Comparison of ENCODE assay signal across 12 cellular contexts in the genomic region with DNA sequence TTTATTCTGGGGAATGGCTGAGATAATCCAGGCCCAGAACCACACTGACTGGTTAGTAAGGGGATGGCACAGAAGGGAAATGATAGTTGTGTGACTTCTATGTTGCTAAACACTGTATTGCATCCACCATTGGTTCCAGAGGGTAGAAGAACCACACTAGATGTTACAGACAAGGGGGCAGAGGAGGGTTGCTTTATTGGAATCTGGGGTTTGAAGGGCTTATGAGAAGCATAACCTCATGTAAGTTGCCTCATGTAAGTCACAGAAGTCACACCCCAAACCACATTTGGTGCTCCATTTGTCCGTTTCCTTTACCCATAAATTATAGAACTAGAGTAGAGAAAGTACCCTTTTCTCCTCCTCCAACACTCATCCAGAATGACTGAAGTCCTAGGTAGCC. TPM values are rescaled to one million over a fixed set of nuclear protein-coding genes. Genes with fewer than 3 reads are reported as not detected.
DNase-seq lines count a peak whose midpoint lies in the region; ATAC-seq lines count a peak whose summit lies in the region.
"Had no signal": no experiment of that assay in that cellular context is flagged by ENCODE, and none has a peak within 500 bp of the region (broad histone marks: within the 10 kb centered on the region; RNA-seq: fewer than 3 reads in every experiment).

No MANE protein-coding gene starts in this region.

- H3K9ac ChIP-seq in neuronal stem cell (ENCODE audit: low read depth, low read length, poor library complexity) = no peak overlapping the region

- no peaks in the 10 kb centered on the region for H3K79me1 ChIP-seq in neuronal stem cell (ENCODE audit: low read depth, low read length)

- H2AFZ ChIP-seq in neuronal stem cell (ENCODE audit: low read length) = no peak overlapping the region
- H2AFZ ChIP-seq: hepatocyte had no signal

- H3K4me2 ChIP-seq in neuronal stem cell (ENCODE audit: insufficient read depth, low read length, poor library complexity, severe bottlenecking) = no peak overlapping the region
- H3K4me2 ChIP-seq: hepatocyte had no signal

- H2BK12ac ChIP-seq in neuronal stem cell (ENCODE audit: low read length) = no peak overlapping the region

- no peak overlapping the region for H3K23ac ChIP-seq in neuronal stem cell (ENCODE audit: low read depth, low read length, poor library complexity)

- H3K27ac ChIP-seq in neuronal stem cell (replicated peaks; ENCODE audit: low read length) = no peak overlapping the region
- H3K27ac ChIP-seq: hepatocyte had no signal

- H3K4me3 ChIP-seq in neuronal stem cell (ENCODE audit: low read length in 2 of 2) = no peak overlapping the region
- H3K4me3 ChIP-seq: body of pancreas, hepatocyte had no signal

- H3K36me3 Mint-ChIP-seq in activated CD4-positive, alpha-beta T cell treated with anti-CD3 and anti-CD28 coated beads, Interleukin-2, amount 10 ng/mL, durations not matched to agents 7 days and 5 days (ENCODE audit: low read depth) = peaks cover 21% of the 10 kb centered on the region
- peaks cover 17% of the 10 kb centered on the region for H3K36me3 Mint-ChIP-seq in activated naive CD8-positive, alpha-beta T cell treated with anti-CD3 and anti-CD28 coated beads for 36 hours

- H2BK5ac ChIP-seq in neuronal stem cell (ENCODE audit: low read length) = no peak overlapping the region

- H2AK5ac ChIP-seq in neuronal stem cell (ENCODE audit: low read depth, low read length) = no peak overlapping the region

- DNase-seq in activated CD4-positive, alpha-beta T cell treated with anti-CD3 and anti-CD28 coated beads, Interleukin-2, amount 10 ng/mL, durations not matched to agents 7 days and 5 days = peak; percentile 12
- DNase-seq in activated CD4-positive, alpha-beta T cell treated with anti-CD3 and anti-CD28 coated beads for 1 hour = no peak
- DNase-seq in NOMO-1 treated with DMSO at 0.1 percent for 48 hours (lab: John Stamatoyannopoulos, UW; ENCODE audit: unreplicated experiment) (peak; percentile 89), neuronal stem cell (ENCODE audit: low spot score) (no peak)
- no peak for DNase-seq in activated naive CD8-positive, alpha-beta T cell treated with anti-CD3 and anti-CD28 coated beads for 36 hours
- peak in 1 of 2 donors; percentile 42 for DNase-seq in stimulated activated naive CD8-positive, alpha-beta T cell treated with anti-CD3 and anti-CD28 coated beads, Interleukin-15, amount 100 ng/mL, for 72 hours
- DNase-seq in activated CD4-positive, CD25-positive, alpha-beta regulatory T cell treated with anti-CD3 and anti-CD28 coated beads, Interleukin-2, amount 50 U/mL, for 72 hours = no peak
- DNase-seq: body of pancreas, mammary epithelial cell, NCI-H1105 had no signal

- no peaks in the 10 kb centered on the region for H3K9me3 Mint-ChIP-seq in activated CD4-positive, alpha-beta T cell treated with anti-CD3 and anti-CD28 coated beads, Interleukin-2, amount 10 ng/mL, durations not matched to agents 7 days and 5 days
- peaks cover 2% of the 10 kb centered on the region for H3K9me3 Mint-ChIP-seq in activated naive CD8-positive, alpha-beta T cell treated with anti-CD3 and anti-CD28 coated beads for 36 hours
- H3K9me3 Mint-ChIP-seq in stimulated activated naive CD8-positive, alpha-beta T cell treated with anti-CD3 and anti-CD28 coated beads, Interleukin-15, amount 100 ng/mL, for 72 hours = no peaks in the 10 kb centered on the region

- H3K36me3 ChIP-seq in neuronal stem cell (replicated peaks in 1 of 2; ENCODE audit: control insufficient read depth in 2 of 2, insufficient read depth in 2 of 2, low read length in 2 of 2) = peaks cover 0 to 9% of the 10 kb centered on the region in 2 donors

- no peaks in the 10 kb centered on the region for H3K9me3 ChIP-seq in neuronal stem cell (replicated peaks in 1 of 2; ENCODE audit: control insufficient read depth in 2 of 2, insufficient read depth in 1 of 2, low read depth in 1 of 2, low read length in 2 of 2)
- H3K9me3 ChIP-seq: body of pancreas had no signal

- H3K27me3 ChIP-seq in neuronal stem cell (ENCODE audit: control insufficient read depth in 3 of 3, insufficient read depth in 3 of 3, low read depth in 1 of 3, low read length in 3 of 3) = no peaks in the 10 kb centered on the region
- H3K27me3 ChIP-seq: body of pancreas, hepatocyte had no signal

- peaks cover 51% of the 10 kb centered on the region for H3K4me1 Mint-ChIP-seq in activated CD4-positive, alpha-beta T cell treated with anti-CD3 and anti-CD28 coated beads, Interleukin-2, amount 10 ng/mL, durations not matched to agents 7 days and 5 days
- peaks cover 48% of the 10 kb centered on the region for H3K4me1 Mint-ChIP-seq in activated naive CD8-positive, alpha-beta T cell treated with anti-CD3 and anti-CD28 coated beads for 36 hours
- peaks cover 58% of the 10 kb centered on the region for H3K4me1 Mint-ChIP-seq in stimulated activated naive CD8-positive, alpha-beta T cell treated with anti-CD3 and anti-CD28 coated beads, Interleukin-15, amount 100 ng/mL, for 72 hours

- H3K4ac ChIP-seq in neuronal stem cell (ENCODE audit: low read length) = no peak overlapping the region

- POLR2A ChIA-PET in activated CD4-positive, alpha-beta T cell treated with anti-CD3 and anti-CD28 coated beads, Interleukin-2, amount 10 ng/mL, durations not matched to agents 7 days and 5 days (lab: Charles Lee) = interaction anchor here (1.0 kb wide), 1 partner anchor 118 kb away, joined by 3 read pairs; a partner anchor contains a TSS

- peak; percentile 55 for ATAC-seq in stimulated activated naive CD8-positive, alpha-beta T cell treated with anti-CD3 and anti-CD28 coated beads, Interleukin-15, amount 100 ng/mL, for 72 hours
- ATAC-seq in GM21786 (IDR thresholded peaks at IDR 0.05; ENCODE audit: unreplicated experiment) = no peak
- ATAC-seq: body of pancreas had no signal

- H3K4me3 Mint-ChIP-seq in activated CD4-positive, alpha-beta T cell treated with anti-CD3 and anti-CD28 coated beads, Interleukin-2, amount 10 ng/mL, durations not matched to agents 7 days and 5 days = no peak overlapping the region
- peak overlapping the region; percentile 43 for H3K4me3 Mint-ChIP-seq in activated naive CD8-positive, alpha-beta T cell treated with anti-CD3 and anti-CD28 coated beads for 36 hours
- H3K4me3 Mint-ChIP-seq in stimulated activated naive CD8-positive, alpha-beta T cell treated with anti-CD3 and anti-CD28 coated beads, Interleukin-15, amount 100 ng/mL, for 72 hours = peak overlapping the region; percentile 64 to 76

- H3K27me3 Mint-ChIP-seq in activated CD4-positive, alpha-beta T cell treated with anti-CD3 and anti-CD28 coated beads, Interleukin-2, amount 10 ng/mL, durations not matched to agents 7 days and 5 days = no peaks in the 10 kb centered on the region
- no peaks in the 10 kb centered on the region for H3K27me3 Mint-ChIP-seq in activated naive CD8-positive, alpha-beta T cell treated with anti-CD3 and anti-CD28 coated beads for 36 hours
- H3K27me3 Mint-ChIP-seq in stimulated activated naive CD8-positive, alpha-beta T cell treated with anti-CD3 and anti-CD28 coated beads, Interleukin-15, amount 100 ng/mL, for 72 hours = no peaks in the 10 kb centered on the region

- H4K8ac ChIP-seq in neuronal stem cell (ENCODE audit: low read depth, low read length) = no peak overlapping the region

- CTCF ChIA-PET in activated CD4-positive, alpha-beta T cell treated with anti-CD3 and anti-CD28 coated beads, Interleukin-2, amount 10 ng/mL, durations not matched to agents 7 days and 5 days (lab: Charles Lee) = interaction anchor here (0.5 to 1.5 kb wide), 7 partner anchors 14 to 130 kb away, joined by 3 read pairs; no protein-coding TSS in a partner anchor

- no CpG with 5 or more reads among the region's 1 CpG for WGBS in neuronal stem cell (ENCODE audit: extremely low coverage in 2 of 2, insufficient read length in 2 of 2, insufficient replicate concordance in 1 of 2), 2 donors

- no peak overlapping the region for H4K91ac ChIP-seq in neuronal stem cell (ENCODE audit: low read depth, low read length, poor library complexity)

- peak overlapping the region; percentile 85 for H3K27ac Mint-ChIP-seq in activated CD4-positive, alpha-beta T cell treated with anti-CD3 and anti-CD28 coated beads, Interleukin-2, amount 10 ng/mL, durations not matched to agents 7 days and 5 days
- H3K27ac Mint-ChIP-seq in activated naive CD8-positive, alpha-beta T cell treated with anti-CD3 and anti-CD28 coated beads for 36 hours = peak overlapping the region; percentile 98
- H3K27ac Mint-ChIP-seq in stimulated activated naive CD8-positive, alpha-beta T cell treated with anti-CD3 and anti-CD28 coated beads, Interleukin-15, amount 100 ng/mL, for 72 hours = peak overlapping the region; percentile 63 to 89

- no peaks in the 10 kb centered on the region for H3K4me1 ChIP-seq in neuronal stem cell (ENCODE audit: control insufficient read depth in 2 of 2, insufficient read depth in 1 of 2, low read depth in 1 of 2, low read length in 2 of 2)

- H3K18ac ChIP-seq in neuronal stem cell (ENCODE audit: low read length) = no peak overlapping the region

- no peak overlapping the region for H2BK15ac ChIP-seq in neuronal stem cell (ENCODE audit: low read length)

- H3K14ac ChIP-seq in neuronal stem cell (ENCODE audit: low read length) = no peak overlapping the region

- H2BK120ac ChIP-seq in neuronal stem cell (ENCODE audit: low read depth, low read length) = no peak overlapping the region

RNA-seq across cellular contexts. Expression of a gene that starts 5.5 kb away (rescaled TPM):
- total RNA-seq in activated CD4-positive, alpha-beta T cell treated with anti-CD3 and anti-CD28 coated beads, Interleukin-2, amount 10 ng/mL, durations not matched to agents 7 days and 5 days = 100 to 1,000 TPM; 231 to 248 TPM
- 100 to 1,000 TPM; 401 to 404 TPM for total RNA-seq in activated naive CD8-positive, alpha-beta T cell treated with anti-CD3 and anti-CD28 coated beads for 36 hours
- polyA plus RNA-seq in neuronal stem cell (2013, experiment 1 of 2) = 224 TPM
- polyA plus RNA-seq in neuronal stem cell (2013, experiment 2 of 2) = 218 TPM

Comparison
In these comparisons a context has a peak if more than half of its experiments do, and no peak if none do; other contexts are left out.
1. DNase-seq: peak in activated CD4-positive, alpha-beta T cell treated with anti-CD3 and anti-CD28 coated beads, Interleukin-2, amount 10 ng/mL, durations not matched to agents 7 days and 5 days (single experiment) and NOMO-1 treated with DMSO at 0.1 percent for 48 hours (single experiment); none in activated CD4-positive, alpha-beta T cell treated with anti-CD3 and anti-CD28 coated beads for 1 hour (single experiment), activated naive CD8-positive, alpha-beta T cell treated with anti-CD3 and anti-CD28 coated beads for 36 hours (single experiment), neuronal stem cell (single experiment) and activated CD4-positive, CD25-positive, alpha-beta regulatory T cell treated with anti-CD3 and anti-CD28 coated beads, Interleukin-2, amount 50 U/mL, for 72 hours (single experiment).
2. Peak in every context shown above with its lines, with median percentiles within 50 percentile points of each other: H3K27ac Mint-ChIP-seq.